Comparison of ENCODE assay signal across 21 cellular contexts in the genomic region with DNA sequence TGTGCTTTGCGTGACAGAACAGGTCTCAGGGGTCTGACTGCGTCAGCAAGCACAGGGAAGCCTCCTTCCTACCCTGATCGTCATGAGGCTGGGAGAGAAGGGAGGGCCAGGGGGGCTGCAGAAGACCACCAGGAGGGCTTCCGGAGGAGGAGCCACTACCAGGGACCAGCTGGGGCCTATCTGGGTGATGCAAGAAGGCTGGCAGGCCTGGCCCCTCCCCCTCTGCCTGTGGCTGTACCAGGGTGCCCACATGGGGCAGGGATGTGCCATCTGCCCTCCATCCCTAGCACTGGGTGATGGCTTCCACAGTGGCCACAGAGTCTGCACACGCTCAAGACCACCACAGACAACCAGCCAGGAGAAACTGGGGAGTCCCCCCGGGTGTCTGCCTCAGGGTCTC.
"Had no signal": no experiment of that assay in that cellular context is flagged by ENCODE, and none has a peak within 500 bp of the region (broad histone marks: within the 10 kb centered on the region; RNA-seq: fewer than 3 reads in every experiment).

No MANE protein-coding gene starts in this region.

- H3K9me3 ChIP-seq: right lobe of liver, upper lobe of left lung had no signal

- H3K27ac Mint-ChIP-seq: naive B cell; progenitor cell of endocrine pancreas; stimulated activated memory B cell treated with anti-CD40 and anti-IgM and Interleukin-4, amounts not matched to agents 10 μg/mL and 1 μg/mL and 100 μg/mL, for 72 hours; stimulated activated naive CD8-positive, alpha-beta T cell treated with anti-CD3 and anti-CD28 coated beads, Interleukin-15, Interleukin-2, amounts not matched to agents 100 ng/mL and 50 ng/mL, for 24 hours had no signal

- H3K4me1 ChIP-seq: right lobe of liver had no signal

- H3K27me3 ChIP-seq: ovary, upper lobe of left lung, vagina had no signal

- H3K4me3 ChIP-seq: coronary artery, heart right ventricle, left lung, ovary, right lobe of liver, tibial artery, upper lobe of left lung, vagina had no signal

- H3K4me3 Mint-ChIP-seq: neural crest cell; stimulated activated memory B cell treated with anti-CD40 and anti-IgM and Interleukin-4, amounts not matched to agents 10 μg/mL and 1 μg/mL and 100 μg/mL, for 72 hours; stimulated activated naive CD8-positive, alpha-beta T cell treated with anti-CD3 and anti-CD28 coated beads, Interleukin-15, Interleukin-2, amounts not matched to agents 100 ng/mL and 50 ng/mL, for 24 hours had no signal

- H3K36me3 ChIP-seq: heart right ventricle, left lung, ovary, right lobe of liver, tibial artery, upper lobe of left lung, vagina had no signal

- DNase-seq: effector CD4-positive, alpha-beta T cell; hypothalamus; islet precursor cell; mesendoderm; naive B cell; nucleus accumbens; stimulated activated CD4-positive, alpha-beta T cell treated with anti-CD3 and anti-CD28 coated beads, Interleukin-15, amount 100 ng/mL, for 24 hours; stimulated activated CD4-positive, alpha-beta T cell treated with anti-CD3 and anti-CD28 coated beads, Interleukin-1b, Interleukin-23, amount 100 ng/mL, for 48 hours; stimulated activated CD4-positive, alpha-beta T cell treated with anti-CD3 and anti-CD28 coated beads, Interleukin-4, amount 100 ng/mL, for 24 hours; tibial artery had no signal

- H3K36me3 Mint-ChIP-seq: stimulated activated memory B cell treated with anti-CD40 and anti-IgM and Interleukin-4, amounts not matched to agents 10 μg/mL and 1 μg/mL and 100 μg/mL, for 72 hours had no signal

- ATAC-seq: heart right ventricle; left lung; right lobe of liver; stimulated activated memory B cell treated with anti-CD40 and anti-IgM and Interleukin-4, amounts not matched to agents 10 μg/mL and 1 μg/mL and 100 μg/mL, for 72 hours had no signal

- H3K4me1 Mint-ChIP-seq: stimulated activated memory B cell treated with anti-CD40 and anti-IgM and Interleukin-4, amounts not matched to agents 10 μg/mL and 1 μg/mL and 100 μg/mL, for 72 hours had no signal
